Comparison of ENCODE assay signal across 22 cellular contexts in genomic region chr2:9228781-9229469, GRCh38. TPM values are rescaled to one million over a fixed set of nuclear protein-coding genes. Genes with fewer than 3 reads are reported as not detected.
DNase-seq lines count a peak whose midpoint lies in the region; ATAC-seq, FAIRE-seq and TF ChIP-seq lines count a peak whose summit lies in the region.
"Had no signal": no experiment of that assay in that cellular context is flagged by ENCODE, and none has a peak within 500 bp of the region (broad histone marks: within the 10 kb centered on the region; RNA-seq: fewer than 3 reads in every experiment).

No MANE protein-coding gene starts in this region.

- H3K27ac ChIP-seq in right atrium auricular region, result peak overlapping the region; percentile 20 to 36
- H3K27ac ChIP-seq in ascending aorta, result peak overlapping the region; percentile 92 to 97
- peak overlapping the region in 1 of 2 donors; percentile 14 for H3K27ac ChIP-seq in kidney (ENCODE audit: low read depth in 2 of 2, low read length in 2 of 2)
- peak overlapping the region; percentile 5 for H3K27ac ChIP-seq in subcutaneous abdominal adipose tissue (ENCODE audit: low read depth, low read length)
- H3K27ac ChIP-seq: cardiac muscle cell, esophagus muscularis mucosa, PC-9, prostate gland had no signal

- H3K4me3 ChIP-seq in right atrium auricular region (no peak overlapping the region), ascending aorta (no peak overlapping the region), kidney (ENCODE audit: low read length in 2 of 2) (no peak overlapping the region), subcutaneous abdominal adipose tissue (ENCODE audit: low read depth in 1 of 5, low read length in 5 of 5) (no peak overlapping the region)
- H3K4me3 ChIP-seq: cardiac muscle cell, esophagus muscularis mucosa, PC-9, prostate gland had no signal

- peak; percentile 50 for DNase-seq in right atrium auricular region (ENCODE audit: low spot score)
- DNase-seq in cardiac septum (ENCODE audit: low spot score), result no peak
- peak in 1 of 2 donors; percentile 55 for DNase-seq in ascending aorta (ENCODE audit: low spot score in 2 of 2)
- DNase-seq in kidney, result peak; percentile 51
- DNase-seq: activated naive CD8-positive, alpha-beta T cell treated with anti-CD3 and anti-CD28 coated beads, Interleukin-2, amount 50 U/mL, for 24 hours; CD8-positive, alpha-beta T cell; DMS79; mammary epithelial cell; MM.1S; NCI-H2171 treated with DMSO at 0.1 percent for 48 hours; NCI-H774; PC-9; T1000 had no signal

- FAIRE-seq in kidney (lab: Jason Lieb, UNC), result no peak

- H3K36me3 ChIP-seq in right atrium auricular region (no peaks in the 10 kb centered on the region), ascending aorta (no peaks in the 10 kb centered on the region), kidney (ENCODE audit: control insufficient read depth in 1 of 2, insufficient read depth in 2 of 2, low read length in 2 of 2) (no peaks in the 10 kb centered on the region), subcutaneous abdominal adipose tissue (ENCODE audit: control insufficient read depth in 5 of 5, insufficient read depth in 5 of 5, low read length in 5 of 5) (no peaks in the 10 kb centered on the region)
- H3K36me3 ChIP-seq: cardiac muscle cell, esophagus muscularis mucosa, prostate gland had no signal

- H3K27me3 ChIP-seq in right atrium auricular region (no peaks in the 10 kb centered on the region), ascending aorta (no peaks in the 10 kb centered on the region), subcutaneous abdominal adipose tissue (ENCODE audit: control insufficient read depth in 5 of 5, insufficient read depth in 4 of 5, low read length in 5 of 5) (no peaks in the 10 kb centered on the region)
- H3K27me3 ChIP-seq: cardiac muscle cell, esophagus muscularis mucosa had no signal

- intact Hi-C loops in cardiac septum (cut with DNase I) (no loop called here), ascending aorta (cut with DNase I) (no loop called here), kidney (cut with DNase I) (no loop called here)

- H3K4me1 ChIP-seq in right atrium auricular region, result peaks cover 0 to 92% of the 10 kb centered on the region in 2 donors
- peaks cover 20 to 74% of the 10 kb centered on the region in 2 donors for H3K4me1 ChIP-seq in ascending aorta
- H3K4me1 ChIP-seq in kidney (ENCODE audit: control insufficient read depth in 1 of 2, insufficient read depth in 1 of 2, low read depth in 1 of 2, low read length in 2 of 2), result peaks cover 64 to 66% of the 10 kb centered on the region in 2 donors
- peaks cover 23 to 87% (median 78%) of the 10 kb centered on the region in 5 donors for H3K4me1 ChIP-seq in subcutaneous abdominal adipose tissue (ENCODE audit: control insufficient read depth in 5 of 5, insufficient read depth in 5 of 5, low read length in 5 of 5)
- H3K4me1 ChIP-seq: prostate gland had no signal

- no peak for TF ChIP-seq CTCF in right atrium auricular region (IDR thresholded peaks at IDR 0.05)
- TF ChIP-seq CTCF in ascending aorta (IDR thresholded peaks at IDR 0.05), result no peak
- TF ChIP-seq CTCF in kidney (IDR thresholded peaks at IDR 0.05; ENCODE audit: borderline replicate concordance, extremely low read depth, insufficient read depth), result no peak

- no peak overlapping the region for H3K9ac ChIP-seq in kidney (ENCODE audit: low read length in 2 of 2)
- H3K9ac ChIP-seq in subcutaneous abdominal adipose tissue (ENCODE audit: low read length in 5 of 5), result no peak overlapping the region

- ATAC-seq in HG02884 (IDR thresholded peaks at IDR 0.05; ENCODE audit: unreplicated experiment) (no peak), HG03571 (IDR thresholded peaks at IDR 0.05; ENCODE audit: unreplicated experiment) (no peak), GM18909 (IDR thresholded peaks at IDR 0.05; ENCODE audit: poor library complexity, unreplicated experiment) (no peak)
- ATAC-seq: activated CD4-positive, CD25-positive, alpha-beta regulatory T cell treated with anti-CD3 and anti-CD28 coated beads, Interleukin-2, amount 50 U/mL, for 24 hours; activated naive CD8-positive, alpha-beta T cell treated with anti-CD3 and anti-CD28 coated beads, Interleukin-2, amount 50 U/mL, for 24 hours; CD8-positive, alpha-beta T cell had no signal

- H3K9me3 ChIP-seq in right atrium auricular region, result no peaks in the 10 kb centered on the region
- no peaks in the 10 kb centered on the region for H3K9me3 ChIP-seq in ascending aorta
- H3K9me3 ChIP-seq in kidney (ENCODE audit: control insufficient read depth in 1 of 2, low read length in 2 of 2), result no peaks in the 10 kb centered on the region
- no peaks in the 10 kb centered on the region for H3K9me3 ChIP-seq in subcutaneous abdominal adipose tissue (ENCODE audit: control insufficient read depth in 5 of 5, low read length in 5 of 5)
- H3K9me3 ChIP-seq: esophagus muscularis mucosa, prostate gland had no signal

RNA-seq across cellular contexts. Expression of gene ASAP2, which starts 22.3 kb away (rescaled TPM):
- total RNA-seq in right atrium auricular region, result 10 to 100 TPM; 13.2 to 20.3 TPM
- total RNA-seq in cardiac septum, result 11.8 TPM
- total RNA-seq in ascending aorta, result 56.9 TPM
- 54.8 TPM for total RNA-seq in kidney
- 26.2 TPM for polyA plus RNA-seq in kidney (ENCODE audit: insufficient read depth, low read depth, low replicate concordance)
- total RNA-seq: CD8-positive, alpha-beta T cell had no signal
- polyA plus RNA-seq: IgD-negative memory B cell had no signal
